In genomic region chr16:9098377-9099090, GRCh38 we compare ENCODE assay signal across 9 cellular contexts. TPM values are rescaled to one million over a fixed set of nuclear protein-coding genes. Genes with fewer than 3 reads are reported as not detected.
A peak's percentile ranks its signal among the peaks of the same experiment; 100 is the strongest.
DNase-seq lines count a peak whose midpoint lies in the region; ATAC-seq and TF ChIP-seq lines count a peak whose summit lies in the region.
"Had no signal": no experiment of that assay in that cellular context is flagged by ENCODE, and none has a peak within 500 bp of the region (broad histone marks: within the 10 kb centered on the region; RNA-seq: fewer than 3 reads in every experiment).

No MANE protein-coding gene starts in this region.

- no peaks in the 10 kb centered on the region for H3K9me3 ChIP-seq in HCT116 (ENCODE audit: control insufficient read depth in 1 of 2, insufficient read depth in 1 of 2, low read depth in 1 of 2, low read length in 2 of 2)
- H3K9me3 ChIP-seq in T-helper 17 cell (ENCODE audit: control insufficient read depth, low read length, poor library complexity, severe bottlenecking) = no peaks in the 10 kb centered on the region
- no peaks in the 10 kb centered on the region for H3K9me3 ChIP-seq in skeletal muscle satellite cell (replicated peaks; ENCODE audit: low read length)

- H3K36me3 Mint-ChIP-seq in T-helper 17 cell (ENCODE audit: low read depth) = peaks cover 4% of the 10 kb centered on the region
- H3K36me3 Mint-ChIP-seq in endothelial cell (ENCODE audit: low read depth, unreplicated experiment) = peaks cover 39% of the 10 kb centered on the region

- H4K20me1 ChIP-seq in HCT116 (ENCODE audit: insufficient read depth) = peaks cover 78% of the 10 kb centered on the region

- H3K4me2 ChIP-seq in HCT116 (ENCODE audit: low read length) (peak overlapping the region; percentile 4; the same call in 1 of the 2 replicates), skeletal muscle satellite cell (ENCODE audit: low read length) (peak overlapping the region; percentile 33)

- H3K27me3 Mint-ChIP-seq in T-helper 17 cell = no peaks in the 10 kb centered on the region
- H3K27me3 Mint-ChIP-seq in endothelial cell (ENCODE audit: unreplicated experiment) = peaks cover 5% of the 10 kb centered on the region

- no peaks in the 10 kb centered on the region for H3K9me3 Mint-ChIP-seq in endothelial cell (ENCODE audit: unreplicated experiment)

- RAD21 ChIA-PET in HCT116 (lab: Charles Lee; ENCODE audit: low non-redundant PET in 1 of 2, low total read pairs in 2 of 2, uncharacterized antibody in 2 of 2, unreplicated experiment in 2 of 2) = no interaction called here

- intact Hi-C loops in HCT116 (cut with micrococcal nuclease) = no loop called here

- H3K79me2 ChIP-seq in HCT116 (ENCODE audit: insufficient read depth, low read length) = peaks cover 100% of the 10 kb centered on the region

- H3K27me3 ChIP-seq in HCT116 (ENCODE audit: insufficient read depth, low read length) (no peaks in the 10 kb centered on the region), skeletal muscle satellite cell (ENCODE audit: control insufficient read depth, insufficient read depth, low read length) (no peaks in the 10 kb centered on the region)

- CTCF ChIA-PET in HCT116 (lab: Charles Lee) = no interaction called here

- H3K27ac ChIP-seq in HCT116 (ENCODE audit: low read depth, low read length) = no peak overlapping the region
- H3K27ac ChIP-seq: VCaP had no signal

- H3K36me3 ChIP-seq in HCT116 (ENCODE audit: control insufficient read depth in 1 of 2, insufficient read depth in 2 of 2, low read length in 2 of 2) (peaks cover 42 to 70% of the 10 kb centered on the region in 2 experiments), skeletal muscle satellite cell (ENCODE audit: insufficient read depth, low read length) (peaks cover 76% of the 10 kb centered on the region)

- H3K4me3 Mint-ChIP-seq in T-helper 17 cell (peak overlapping the region; percentile 84), endothelial cell (ENCODE audit: unreplicated experiment) (peak overlapping the region; percentile 37)

- TF ChIP-seq POLR2A in HCT116 (IDR thresholded peaks at IDR 0.05; ENCODE audit: borderline replicate concordance, extremely low read depth, insufficient read depth, insufficient read length) = no peak

- H3K9me2 ChIP-seq in HCT116 (ENCODE audit: insufficient read depth) = no peaks in the 10 kb centered on the region

- H3K9ac ChIP-seq in HCT116 (ENCODE audit: low read length) (no peak overlapping the region), skeletal muscle satellite cell (ENCODE audit: low read depth, low read length) (peak overlapping the region; percentile 19)

- H3K4me1 ChIP-seq in HCT116 (ENCODE audit: control insufficient read depth in 1 of 2, insufficient read depth in 2 of 2, low read length in 2 of 2) (peaks cover 15 to 69% of the 10 kb centered on the region in 2 experiments), skeletal muscle satellite cell (ENCODE audit: control insufficient read depth, insufficient read depth, low read length) (peaks cover 77% of the 10 kb centered on the region)

- no peak overlapping the region for H2AFZ ChIP-seq in HCT116 (ENCODE audit: low read depth, low read length, poor library complexity, severe bottlenecking)

- POLR2A ChIA-PET in HCT116 (lab: Charles Lee) = no interaction called here

- H3K4me1 Mint-ChIP-seq in T-helper 17 cell = peaks cover 67% of the 10 kb centered on the region
- H3K4me1 Mint-ChIP-seq in endothelial cell (ENCODE audit: unreplicated experiment) = peaks cover 38% of the 10 kb centered on the region

- DNase-seq in HCT116 (ENCODE audit: low read depth, low spot score) = no peak
- DNase-seq in T-helper 17 cell = no peak
- DNase-seq in endothelial cell (ENCODE audit: low spot score) = no peak
- no peak for DNase-seq in SHP77 treated with DMSO at 0.1 percent for 48 hours (lab: John Stamatoyannopoulos, UW)
- DNase-seq in activated effector memory CD4-positive, alpha-beta T cell treated with anti-CD3 and anti-CD28 coated beads, Interleukin-2, amount 50 U/mL, for 16 hours = no peak
- DNase-seq: NCI-H82 had no signal

- no peak for ATAC-seq in HCT116
- peak; percentile 22 for ATAC-seq in T-helper 17 cell
- ATAC-seq in GM19452 (IDR thresholded peaks at IDR 0.05; ENCODE audit: unreplicated experiment) = no peak

- BruUV-seq in HCT116 (replicated peaks; lab: Mats Ljungman, UMichigan) = no TSS peak

- peak overlapping the region; percentile 92 for H3K27ac Mint-ChIP-seq in T-helper 17 cell
- peak overlapping the region; percentile 52 for H3K27ac Mint-ChIP-seq in endothelial cell (ENCODE audit: unreplicated experiment)

- no peak for TF ChIP-seq CTCF in HCT116 (IDR thresholded peaks at IDR 0.05 in 2 of 3, conservative IDR thresholded peaks at IDR 0.05 in 1 of 3; ENCODE audit: borderline replicate concordance in 1 of 3, insufficient read depth in 1 of 3, low read depth in 2 of 3, low read length in 2 of 3)
- no peak for TF ChIP-seq CTCF in endothelial cell (IDR thresholded peaks at IDR 0.05; ENCODE audit: unreplicated experiment)

- H3K4me3 ChIP-seq in HCT116 (replicated peaks in 1 of 2; ENCODE audit: low read depth in 1 of 2, low read length in 2 of 2) (no peak overlapping the region), skeletal muscle satellite cell (ENCODE audit: low read length) (no peak overlapping the region)

- TF ChIP-seq RAD21 in HCT116 (IDR thresholded peaks at IDR 0.05; ENCODE audit: low read depth) = no peak

TF ChIP-seq in HCT116, 20 proteins besides CTCF, POLR2A, EP300 and RAD21:
- TF ChIP-seq ZBTB33 (IDR thresholded peaks at IDR 0.05; ENCODE audit: extremely low read depth, insufficient replicate concordance, low read length) (no peak), SP1 (IDR thresholded peaks at IDR 0.05; ENCODE audit: low read depth) (no peak), JUND (IDR thresholded peaks at IDR 0.05) (no peak), FOSL1 (IDR thresholded peaks at IDR 0.05; ENCODE audit: low read depth) (no peak), REST (IDR thresholded peaks at IDR 0.05; ENCODE audit: low read depth) (no peak), ZFX (IDR thresholded peaks at IDR 0.05) (no peak), ZNF274 (IDR thresholded peaks at IDR 0.05; ENCODE audit: low read depth, low read length) (no peak), SIN3A (IDR thresholded peaks at IDR 0.05; ENCODE audit: low read depth) (no peak), POLR2AphosphoS5 (IDR thresholded peaks at IDR 0.05; ENCODE audit: low read depth, low read length) (no peak), EZH2phosphoT487 (IDR thresholded peaks at IDR 0.05; ENCODE audit: borderline replicate concordance) (no peak), SRF (IDR thresholded peaks at IDR 0.05; ENCODE audit: low read depth) (no peak), CBX3 (IDR thresholded peaks at IDR 0.05; ENCODE audit: low read depth) (no peak), EZH2 (IDR thresholded peaks at IDR 0.05) (no peak), YY1 (IDR thresholded peaks at IDR 0.05; ENCODE audit: extremely low read depth, insufficient replicate concordance, low read depth, low read length) (no peak)
- TF ChIP-seq, protein P1, sequence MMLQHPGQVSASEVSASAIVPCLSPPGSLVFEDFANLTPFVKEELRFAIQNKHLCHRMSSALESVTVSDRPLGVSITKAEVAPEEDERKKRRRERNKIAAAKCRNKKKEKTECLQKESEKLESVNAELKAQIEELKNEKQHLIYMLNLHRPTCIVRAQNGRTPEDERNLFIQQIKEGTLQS (IDR thresholded peaks at IDR 0.05) = no peak
- TF ChIP-seq, protein P2, sequence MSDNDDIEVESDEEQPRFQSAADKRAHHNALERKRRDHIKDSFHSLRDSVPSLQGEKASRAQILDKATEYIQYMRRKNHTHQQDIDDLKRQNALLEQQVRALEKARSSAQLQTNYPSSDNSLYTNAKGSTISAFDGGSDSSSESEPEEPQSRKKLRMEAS (IDR thresholded peaks at IDR 0.05) = no peak

RNA-seq across cellular contexts. Expression of gene HAPSTR1, which starts 7.1 kb away (rescaled TPM):
- total RNA-seq in HCT116 (2021; ENCODE audit: unreplicated experiment) (54.9 TPM), T-helper 17 cell (100 to 1,000 TPM; 122 to 124 TPM), endothelial cell (ENCODE audit: unreplicated experiment) (86.0 TPM)
- 17.2 and 22.8 TPM in 2 replicates for polyA plus RNA-seq in HCT116 (2012)
- total RNA-seq in skeletal muscle satellite cell (2012; rRNA removed) = 53.1 and 62.4 TPM in 2 replicates
